19 cellular contexts compared by ENCODE assay signal in genomic region chr11:75317446-75318122, GRCh38. TPM values are rescaled to one million over a fixed set of nuclear protein-coding genes. Genes with fewer than 3 reads are reported as not detected.
DNase-seq lines count a peak whose midpoint lies in the region; ATAC-seq, FAIRE-seq and TF ChIP-seq lines count a peak whose summit lies in the region.
"Had no signal": no experiment of that assay in that cellular context is flagged by ENCODE, and none has a peak within 500 bp of the region (broad histone marks: within the 10 kb centered on the region; RNA-seq: fewer than 3 reads in every experiment).

No MANE protein-coding gene starts in this region.

- POLR2A ChIA-PET in WTC11 (lab: Charles Lee): no interaction called here
- POLR2A ChIA-PET in PC-9 (lab: Charles Lee; ENCODE audit: unreplicated experiment): no interaction called here

- H4K20me1 ChIP-seq in neural progenitor cell (ENCODE audit: low read depth): no peaks in the 10 kb centered on the region
- peaks cover 15% of the 10 kb centered on the region for H4K20me1 ChIP-seq in PC-9 (ENCODE audit: insufficient read depth)

- H3K9ac ChIP-seq in neural progenitor cell: no peak overlapping the region

- no peaks in the 10 kb centered on the region for H3K9me2 ChIP-seq in PC-9 (ENCODE audit: insufficient read depth)

- 0 out of 2 replicates have a peak overlapping the region, but pooled peaks have one; percentile 9 for H3K27ac Mint-ChIP-seq in WTC11
- H3K27ac Mint-ChIP-seq in glutamatergic neuron (ENCODE audit: unreplicated experiment): peak overlapping the region; percentile 26
- peak overlapping the region; percentile 18 for H3K27ac Mint-ChIP-seq in neural progenitor cell
- H3K27ac Mint-ChIP-seq: activated CD4-positive, alpha-beta memory T cell treated with anti-CD3 and anti-CD28 coated beads for 36 hours had no signal

- ATAC-seq in WTC11 (no peak), GM18870 (IDR thresholded peaks at IDR 0.05; ENCODE audit: unreplicated experiment) (no peak)
- ATAC-seq: left lung had no signal

- H3K27me3 ChIP-seq in neural progenitor cell (no peaks in the 10 kb centered on the region), PC-9 (ENCODE audit: insufficient read depth, low read depth) (no peaks in the 10 kb centered on the region)
- H3K27me3 ChIP-seq: left lung, spleen had no signal

- no peaks in the 10 kb centered on the region for H3K9me3 ChIP-seq in neural progenitor cell (ENCODE audit: low read depth)
- H3K9me3 ChIP-seq in PC-9 (ENCODE audit: insufficient read depth, low read depth): no peaks in the 10 kb centered on the region
- H3K9me3 ChIP-seq: left lung, spleen had no signal

- H3K9me3 Mint-ChIP-seq in WTC11: peaks cover 3% of the 10 kb centered on the region
- H3K9me3 Mint-ChIP-seq in glutamatergic neuron (ENCODE audit: unreplicated experiment): peaks cover 8% of the 10 kb centered on the region
- H3K9me3 Mint-ChIP-seq in neural progenitor cell: no peaks in the 10 kb centered on the region
- H3K9me3 Mint-ChIP-seq: activated CD4-positive, alpha-beta memory T cell treated with anti-CD3 and anti-CD28 coated beads for 36 hours had no signal

- H3K4me2 ChIP-seq in neural progenitor cell (no peak overlapping the region), PC-9 (no peak overlapping the region)

- DNase-seq in D721Med (ENCODE audit: insufficient read length, low spot score) (peak; percentile 10), WTC11 (ENCODE audit: low spot score) (no peak), glutamatergic neuron (no peak), neural progenitor cell (ENCODE audit: low spot score) (no peak), NCI-H2196 treated with DMSO at 0.1 percent for 48 hours (lab: John Stamatoyannopoulos, UW; ENCODE audit: unreplicated experiment) (no peak), PC-9 (no peak)
- DNase-seq: activated CD4-positive, alpha-beta memory T cell treated with anti-CD3 and anti-CD28 coated beads for 36 hours; activated CD4-positive, CD25-positive, alpha-beta regulatory T cell; activated gamma-delta T cell; cortex of kidney; KG1; left lung; NCI-H1436; NCI-H524 treated with DMSO at 0.1 percent for 48 hours; nucleus accumbens; spleen had no signal

- CTCF ChIA-PET in WTC11 (lab: Charles Lee): interaction anchor here (0.8 to 2.4 kb wide), 2 partner anchors 37 to 59 kb away, joined by 5 to 8 read pairs; no protein-coding TSS in a partner anchor
- CTCF ChIA-PET in PC-9 (lab: Charles Lee): interaction anchor here (0.6 kb wide), 1 partner anchor 13 kb away, joined by 4 read pairs; no protein-coding TSS in a partner anchor

- no peaks in the 10 kb centered on the region for H3K79me2 ChIP-seq in neural progenitor cell (ENCODE audit: low read depth)
- H3K79me2 ChIP-seq in PC-9 (ENCODE audit: low read depth): no peaks in the 10 kb centered on the region

- no TSS peak for BruUV-seq in PC-9 (replicated peaks; lab: Mats Ljungman, UMichigan)

- TF ChIP-seq CTCF in D721Med (IDR thresholded peaks at IDR 0.05; ENCODE audit: insufficient read depth, missing control alignments) (no peak), WTC11 (IDR thresholded peaks at IDR 0.05) (no peak), glutamatergic neuron (IDR thresholded peaks at IDR 0.05; ENCODE audit: partially characterized antibody, unreplicated experiment) (no peak), neural progenitor cell (IDR thresholded peaks at IDR 0.05) (no peak), PC-9 (conservative IDR thresholded peaks at IDR 0.05) (no peak)

- H3K36me3 Mint-ChIP-seq in WTC11: peaks cover 16% of the 10 kb centered on the region; the same call in 1 of the 2 replicates
- no peaks in the 10 kb centered on the region for H3K36me3 Mint-ChIP-seq in glutamatergic neuron (ENCODE audit: unreplicated experiment)
- no peaks in the 10 kb centered on the region for H3K36me3 Mint-ChIP-seq in neural progenitor cell
- H3K36me3 Mint-ChIP-seq: activated CD4-positive, alpha-beta memory T cell treated with anti-CD3 and anti-CD28 coated beads for 36 hours had no signal

- H3K4me3 Mint-ChIP-seq in WTC11 (no peak overlapping the region), glutamatergic neuron (ENCODE audit: unreplicated experiment) (no peak overlapping the region), neural progenitor cell (no peak overlapping the region)
- H3K4me3 Mint-ChIP-seq: activated CD4-positive, alpha-beta memory T cell treated with anti-CD3 and anti-CD28 coated beads for 36 hours; brain had no signal

- H3K36me3 ChIP-seq in neural progenitor cell (no peaks in the 10 kb centered on the region), PC-9 (ENCODE audit: low read depth) (no peaks in the 10 kb centered on the region)

- H3K4me3 ChIP-seq in neural progenitor cell: no peak overlapping the region
- H3K4me3 ChIP-seq in PC-9: no peak overlapping the region
- H3K4me3 ChIP-seq: left lung, spleen had no signal

- H3K27ac ChIP-seq in neural progenitor cell: no peak overlapping the region
- no peak overlapping the region for H3K27ac ChIP-seq in PC-9
- H3K27ac ChIP-seq: left lung had no signal

- H3K4me1 ChIP-seq in neural progenitor cell (no peaks in the 10 kb centered on the region), PC-9 (replicated peaks; ENCODE audit: insufficient read depth) (no peaks in the 10 kb centered on the region)

- H3K4me1 Mint-ChIP-seq in WTC11 (peaks cover 56% of the 10 kb centered on the region), glutamatergic neuron (ENCODE audit: low read depth, unreplicated experiment) (peaks cover 8% of the 10 kb centered on the region), neural progenitor cell (peaks cover 11% of the 10 kb centered on the region)

- intact Hi-C loops in PC-9 (cut with micrococcal nuclease; ENCODE audit: unreplicated experiment): no loop called here

- H3F3A ChIP-seq in neural progenitor cell (ENCODE audit: low read depth) (no peaks in the 10 kb centered on the region), PC-9 (ENCODE audit: insufficient read depth, low read depth) (no peaks in the 10 kb centered on the region; the same call in 1 of the 2 replicates)

- no peak for FAIRE-seq in D721Med (lab: Jason Lieb, UNC)
- FAIRE-seq: endometrium had no signal

- H3K27me3 Mint-ChIP-seq in WTC11 (ENCODE audit: low read depth) (no peaks in the 10 kb centered on the region), glutamatergic neuron (ENCODE audit: unreplicated experiment) (no peaks in the 10 kb centered on the region), neural progenitor cell (ENCODE audit: insufficient read depth, low read depth) (peaks cover 15% of the 10 kb centered on the region)
- H3K27me3 Mint-ChIP-seq: activated CD4-positive, alpha-beta memory T cell treated with anti-CD3 and anti-CD28 coated beads for 36 hours; brain had no signal

- no peak overlapping the region for H2AFZ ChIP-seq in neural progenitor cell (replicated peaks)
- H2AFZ ChIP-seq in PC-9: no peak overlapping the region

TF ChIP-seq in WTC11, 78 proteins besides CTCF, POLR2A, EP300 and RAD21 (continues in another document):
- TF ChIP-seq ZNF423 (CRISPR knock-in tag; IDR thresholded peaks at IDR 0.05) (no peak), TCF7 (CRISPR knock-in tag; IDR thresholded peaks at IDR 0.05; ENCODE audit: low read depth) (no peak), JAZF1 (CRISPR knock-in tag; IDR thresholded peaks at IDR 0.05) (no peak), CBFB (CRISPR knock-in tag; IDR thresholded peaks at IDR 0.05; ENCODE audit: low read depth) (no peak), ATF2 (CRISPR knock-in tag; IDR thresholded peaks at IDR 0.05; ENCODE audit: borderline replicate concordance, low read depth) (no peak), PREB (CRISPR knock-in tag; IDR thresholded peaks at IDR 0.05; ENCODE audit: borderline replicate concordance) (no peak), JUN (CRISPR knock-in tag; IDR thresholded peaks at IDR 0.05) (no peak), TEAD1 (CRISPR knock-in tag; IDR thresholded peaks at IDR 0.05) (no peak), ERG (CRISPR knock-in tag; IDR thresholded peaks at IDR 0.05) (no peak), RORB (CRISPR knock-in tag; IDR thresholded peaks at IDR 0.05) (no peak)

RNA-seq across cellular contexts. Expression of gene ARRB1, which starts 33.9 kb away (rescaled TPM):
- total RNA-seq in WTC11 (2021) (81.0 to 90.1 TPM (median 82.9 TPM) in 3 replicates), glutamatergic neuron (ENCODE audit: unreplicated experiment) (38.0 TPM), neural progenitor cell (ENCODE audit: low replicate concordance) (1.0 and 1.8 TPM in 2 replicates), PC-9 (2021) (31.8 and 43.6 TPM in 2 replicates)

Comparison
In these comparisons a context has a peak if more than half of its experiments do, and no peak if none do; other contexts are left out.
1. RNA of gene ARRB1, which starts 33.9 kb away (total RNA-seq): 81.0 to 90.1 TPM in WTC11, 38.0 TPM in glutamatergic neuron (single experiment) and 31.8 to 43.6 TPM in PC-9; 1.0 to 1.8 TPM in neural progenitor cell; every median in the first group is over 10 times any median in the second.
2. Peak in every context shown above with its lines, with median percentiles within 50 percentile points of each other: H3K27ac Mint-ChIP-seq.